In the genomic region with DNA sequence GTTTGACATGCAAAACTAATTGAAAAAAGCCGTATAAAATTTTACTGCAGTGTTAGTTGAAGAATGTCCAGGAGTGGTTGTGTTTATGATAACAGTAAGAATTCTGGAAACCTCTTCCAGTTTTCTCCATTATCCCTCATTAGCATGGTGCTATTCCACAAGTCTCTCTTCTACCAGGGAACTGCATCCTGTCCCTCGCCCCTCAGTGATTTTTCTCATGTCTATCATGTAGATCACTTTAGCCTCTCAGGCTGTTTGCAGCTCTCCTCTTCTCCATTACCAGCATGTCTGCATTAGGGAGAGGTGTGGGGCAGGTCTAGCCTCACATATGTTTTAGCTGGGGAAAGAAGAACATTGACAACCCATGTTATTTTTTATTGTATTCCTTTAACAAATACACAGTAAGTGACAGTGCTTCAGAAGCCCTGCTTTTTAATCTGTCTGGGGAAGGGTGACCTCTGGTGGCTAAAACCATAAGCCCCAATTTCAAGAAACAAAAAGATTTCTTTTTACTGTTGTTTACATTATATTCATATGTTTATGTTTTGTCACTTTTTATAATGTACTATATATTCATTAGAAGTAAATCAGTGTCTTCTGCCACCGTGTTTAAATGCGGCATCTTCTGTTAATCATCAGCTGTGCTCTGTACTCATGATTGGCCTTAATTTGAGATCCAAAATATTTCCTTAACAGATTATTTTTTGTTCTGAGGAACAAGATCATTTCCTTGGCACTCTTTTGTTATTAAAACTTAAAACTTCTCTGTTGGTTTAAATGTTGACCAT, we compare ENCODE assay signal across 7 cellular contexts.
DNase-seq lines count a peak whose midpoint lies in the region; ATAC-seq and TF ChIP-seq lines count a peak whose summit lies in the region.

No MANE protein-coding gene starts in this region.

- no peaks in the 10 kb centered on the region for H3K9me3 Mint-ChIP-seq in osteocyte (ENCODE audit: unreplicated experiment)

- DNase-seq in Daoy (ENCODE audit: low read depth) (peak; percentile 31), HT-29 (ENCODE audit: low spot score) (peak; percentile 53), fibroblast of villous mesenchyme (ENCODE audit: low read depth) (peak; percentile 73), osteocyte (ENCODE audit: extremely low spot score, unreplicated experiment) (no peak), cerebellar nuclear complex (lab: John Stamatoyannopoulos, UW) (no peak)

- peaks cover 39% of the 10 kb centered on the region for H3K4me1 Mint-ChIP-seq in osteocyte (ENCODE audit: unreplicated experiment)

- peaks cover 1% of the 10 kb centered on the region for H3K36me3 Mint-ChIP-seq in osteocyte (ENCODE audit: unreplicated experiment)

- no peak overlapping the region for H3K4me3 ChIP-seq in fibroblast of villous mesenchyme (ENCODE audit: low read depth, low read length)

- no peaks in the 10 kb centered on the region for H3K27me3 Mint-ChIP-seq in osteocyte (ENCODE audit: unreplicated experiment)

- TF ChIP-seq CTCF in fibroblast of villous mesenchyme (IDR thresholded peaks at IDR 0.05; ENCODE audit: insufficient read depth, low read depth, low read length) = peak; percentile 70
- TF ChIP-seq CTCF in osteocyte (IDR thresholded peaks at IDR 0.05) = peak; percentile 85

- peak overlapping the region; percentile 57 for H3K27ac Mint-ChIP-seq in osteocyte (ENCODE audit: unreplicated experiment)

- peak; percentile 81 for ATAC-seq in SK-N-SH treated with all-trans-retinoic acid at 6 μM for 48 hours
- ATAC-seq in HG02870 (IDR thresholded peaks at IDR 0.05; ENCODE audit: unreplicated experiment) = no peak

- no peak overlapping the region for H3K4me3 Mint-ChIP-seq in osteocyte (ENCODE audit: unreplicated experiment)

TF ChIP-seq in SK-N-SH treated with all-trans-retinoic acid at 6 μM for 48 hours, 23 proteins besides CTCF, POLR2A, EP300 and RAD21:
- TF ChIP-seq, protein P1, sequence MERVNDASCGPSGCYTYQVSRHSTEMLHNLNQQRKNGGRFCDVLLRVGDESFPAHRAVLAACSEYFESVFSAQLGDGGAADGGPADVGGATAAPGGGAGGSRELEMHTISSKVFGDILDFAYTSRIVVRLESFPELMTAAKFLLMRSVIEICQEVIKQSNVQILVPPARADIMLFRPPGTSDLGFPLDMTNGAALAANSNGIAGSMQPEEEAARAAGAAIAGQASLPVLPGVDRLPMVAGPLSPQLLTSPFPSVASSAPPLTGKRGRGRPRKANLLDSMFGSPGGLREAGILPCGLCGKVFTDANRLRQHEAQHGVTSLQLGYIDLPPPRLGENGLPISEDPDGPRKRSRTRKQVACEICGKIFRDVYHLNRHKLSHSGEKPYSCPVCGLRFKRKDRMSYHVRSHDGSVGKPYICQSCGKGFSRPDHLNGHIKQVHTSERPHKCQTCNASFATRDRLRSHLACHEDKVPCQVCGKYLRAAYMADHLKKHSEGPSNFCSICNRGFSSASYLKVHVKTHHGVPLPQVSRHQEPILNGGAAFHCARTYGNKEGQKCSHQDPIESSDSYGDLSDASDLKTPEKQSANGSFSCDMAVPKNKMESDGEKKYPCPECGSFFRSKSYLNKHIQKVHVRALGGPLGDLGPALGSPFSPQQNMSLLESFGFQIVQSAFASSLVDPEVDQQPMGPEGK (CRISPR knock-in tag; IDR thresholded peaks at IDR 0.05; ENCODE audit: borderline replicate concordance) = no peak
- TF ChIP-seq, protein P2, sequence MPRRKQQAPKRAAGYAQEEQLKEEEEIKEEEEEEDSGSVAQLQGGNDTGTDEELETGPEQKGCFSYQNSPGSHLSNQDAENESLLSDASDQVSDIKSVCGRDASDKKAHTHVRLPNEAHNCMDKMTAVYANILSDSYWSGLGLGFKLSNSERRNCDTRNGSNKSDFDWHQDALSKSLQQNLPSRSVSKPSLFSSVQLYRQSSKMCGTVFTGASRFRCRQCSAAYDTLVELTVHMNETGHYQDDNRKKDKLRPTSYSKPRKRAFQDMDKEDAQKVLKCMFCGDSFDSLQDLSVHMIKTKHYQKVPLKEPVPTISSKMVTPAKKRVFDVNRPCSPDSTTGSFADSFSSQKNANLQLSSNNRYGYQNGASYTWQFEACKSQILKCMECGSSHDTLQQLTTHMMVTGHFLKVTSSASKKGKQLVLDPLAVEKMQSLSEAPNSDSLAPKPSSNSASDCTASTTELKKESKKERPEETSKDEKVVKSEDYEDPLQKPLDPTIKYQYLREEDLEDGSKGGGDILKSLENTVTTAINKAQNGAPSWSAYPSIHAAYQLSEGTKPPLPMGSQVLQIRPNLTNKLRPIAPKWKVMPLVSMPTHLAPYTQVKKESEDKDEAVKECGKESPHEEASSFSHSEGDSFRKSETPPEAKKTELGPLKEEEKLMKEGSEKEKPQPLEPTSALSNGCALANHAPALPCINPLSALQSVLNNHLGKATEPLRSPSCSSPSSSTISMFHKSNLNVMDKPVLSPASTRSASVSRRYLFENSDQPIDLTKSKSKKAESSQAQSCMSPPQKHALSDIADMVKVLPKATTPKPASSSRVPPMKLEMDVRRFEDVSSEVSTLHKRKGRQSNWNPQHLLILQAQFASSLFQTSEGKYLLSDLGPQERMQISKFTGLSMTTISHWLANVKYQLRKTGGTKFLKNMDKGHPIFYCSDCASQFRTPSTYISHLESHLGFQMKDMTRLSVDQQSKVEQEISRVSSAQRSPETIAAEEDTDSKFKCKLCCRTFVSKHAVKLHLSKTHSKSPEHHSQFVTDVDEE (CRISPR knock-in tag; IDR thresholded peaks at IDR 0.05) = no peak
- no peak for TF ChIP-seq ZFP30 (CRISPR knock-in tag; IDR thresholded peaks at IDR 0.05)
- TF ChIP-seq, protein P3, sequence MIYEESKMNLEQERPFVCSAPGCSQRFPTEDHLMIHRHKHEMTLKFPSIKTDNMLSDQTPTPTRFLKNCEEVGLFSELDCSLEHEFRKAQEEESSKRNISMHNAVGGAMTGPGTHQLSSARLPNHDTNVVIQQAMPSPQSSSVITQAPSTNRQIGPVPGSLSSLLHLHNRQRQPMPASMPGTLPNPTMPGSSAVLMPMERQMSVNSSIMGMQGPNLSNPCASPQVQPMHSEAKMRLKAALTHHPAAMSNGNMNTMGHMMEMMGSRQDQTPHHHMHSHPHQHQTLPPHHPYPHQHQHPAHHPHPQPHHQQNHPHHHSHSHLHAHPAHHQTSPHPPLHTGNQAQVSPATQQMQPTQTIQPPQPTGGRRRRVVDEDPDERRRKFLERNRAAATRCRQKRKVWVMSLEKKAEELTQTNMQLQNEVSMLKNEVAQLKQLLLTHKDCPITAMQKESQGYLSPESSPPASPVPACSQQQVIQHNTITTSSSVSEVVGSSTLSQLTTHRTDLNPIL (CRISPR knock-in tag; IDR thresholded peaks at IDR 0.05; ENCODE audit: low read depth) = no peak
- TF ChIP-seq, protein P4, sequence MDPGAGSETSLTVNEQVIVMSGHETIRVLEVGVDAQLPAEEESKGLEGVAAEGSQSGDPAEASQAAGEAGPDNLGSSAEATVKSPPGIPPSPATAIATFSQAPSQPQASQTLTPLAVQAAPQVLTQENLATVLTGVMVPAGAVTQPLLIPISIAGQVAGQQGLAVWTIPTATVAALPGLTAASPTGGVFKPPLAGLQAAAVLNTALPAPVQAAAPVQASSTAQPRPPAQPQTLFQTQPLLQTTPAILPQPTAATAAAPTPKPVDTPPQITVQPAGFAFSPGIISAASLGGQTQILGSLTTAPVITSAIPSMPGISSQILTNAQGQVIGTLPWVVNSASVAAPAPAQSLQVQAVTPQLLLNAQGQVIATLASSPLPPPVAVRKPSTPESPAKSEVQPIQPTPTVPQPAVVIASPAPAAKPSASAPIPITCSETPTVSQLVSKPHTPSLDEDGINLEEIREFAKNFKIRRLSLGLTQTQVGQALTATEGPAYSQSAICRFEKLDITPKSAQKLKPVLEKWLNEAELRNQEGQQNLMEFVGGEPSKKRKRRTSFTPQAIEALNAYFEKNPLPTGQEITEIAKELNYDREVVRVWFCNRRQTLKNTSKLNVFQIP (CRISPR knock-in tag; IDR thresholded peaks at IDR 0.05; ENCODE audit: borderline replicate concordance, low read depth) = no peak
- TF ChIP-seq SNAI2 (CRISPR knock-in tag; IDR thresholded peaks at IDR 0.05) = no peak
- no peak for TF ChIP-seq ZFP3 (CRISPR knock-in tag; IDR thresholded peaks at IDR 0.05)
- no peak for TF ChIP-seq ARNTL (CRISPR knock-in tag; IDR thresholded peaks at IDR 0.05; ENCODE audit: borderline replicate concordance, low read depth)
- no peak for TF ChIP-seq ZNF565 (CRISPR knock-in tag; conservative IDR thresholded peaks at IDR 0.05; ENCODE audit: low read depth)
- TF ChIP-seq RARB (CRISPR knock-in tag; IDR thresholded peaks at IDR 0.05) = no peak
- no peak for TF ChIP-seq ZNF8 (CRISPR knock-in tag; IDR thresholded peaks at IDR 0.05)
- no peak for TF ChIP-seq OSR1 (CRISPR knock-in tag; IDR thresholded peaks at IDR 0.05)
- TF ChIP-seq, protein P5, sequence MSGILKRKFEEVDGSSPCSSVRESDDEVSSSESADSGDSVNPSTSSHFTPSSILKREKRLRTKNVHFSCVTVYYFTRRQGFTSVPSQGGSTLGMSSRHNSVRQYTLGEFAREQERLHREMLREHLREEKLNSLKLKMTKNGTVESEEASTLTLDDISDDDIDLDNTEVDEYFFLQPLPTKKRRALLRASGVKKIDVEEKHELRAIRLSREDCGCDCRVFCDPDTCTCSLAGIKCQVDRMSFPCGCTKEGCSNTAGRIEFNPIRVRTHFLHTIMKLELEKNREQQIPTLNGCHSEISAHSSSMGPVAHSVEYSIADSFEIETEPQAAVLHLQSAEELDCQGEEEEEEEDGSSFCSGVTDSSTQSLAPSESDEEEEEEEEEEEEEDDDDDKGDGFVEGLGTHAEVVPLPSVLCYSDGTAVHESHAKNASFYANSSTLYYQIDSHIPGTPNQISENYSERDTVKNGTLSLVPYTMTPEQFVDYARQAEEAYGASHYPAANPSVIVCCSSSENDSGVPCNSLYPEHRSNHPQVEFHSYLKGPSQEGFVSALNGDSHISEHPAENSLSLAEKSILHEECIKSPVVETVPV (CRISPR knock-in tag; IDR thresholded peaks at IDR 0.05) = no peak
- TF ChIP-seq CSDC2 (CRISPR knock-in tag; IDR thresholded peaks at IDR 0.05) = no peak
- TF ChIP-seq ZNF70 (CRISPR knock-in tag; IDR thresholded peaks at IDR 0.05) = no peak
- no peak for TF ChIP-seq BACH2 (CRISPR knock-in tag; IDR thresholded peaks at IDR 0.05; ENCODE audit: borderline replicate concordance)
- no peak for TF ChIP-seq TOX (CRISPR knock-in tag; IDR thresholded peaks at IDR 0.05; ENCODE audit: borderline replicate concordance)
- TF ChIP-seq TCF4 (CRISPR knock-in tag; IDR thresholded peaks at IDR 0.05; ENCODE audit: borderline replicate concordance) = no peak

Comparison
In these comparisons a context has a peak if more than half of its experiments do, and no peak if none do; other contexts are left out.
1. DNase-seq: peak in Daoy (single experiment), HT-29 (single experiment) and fibroblast of villous mesenchyme (single experiment); none in osteocyte (single experiment) and cerebellar nuclear complex (0 of 2).